8 cellular contexts compared by ENCODE assay signal in the genomic region with DNA sequence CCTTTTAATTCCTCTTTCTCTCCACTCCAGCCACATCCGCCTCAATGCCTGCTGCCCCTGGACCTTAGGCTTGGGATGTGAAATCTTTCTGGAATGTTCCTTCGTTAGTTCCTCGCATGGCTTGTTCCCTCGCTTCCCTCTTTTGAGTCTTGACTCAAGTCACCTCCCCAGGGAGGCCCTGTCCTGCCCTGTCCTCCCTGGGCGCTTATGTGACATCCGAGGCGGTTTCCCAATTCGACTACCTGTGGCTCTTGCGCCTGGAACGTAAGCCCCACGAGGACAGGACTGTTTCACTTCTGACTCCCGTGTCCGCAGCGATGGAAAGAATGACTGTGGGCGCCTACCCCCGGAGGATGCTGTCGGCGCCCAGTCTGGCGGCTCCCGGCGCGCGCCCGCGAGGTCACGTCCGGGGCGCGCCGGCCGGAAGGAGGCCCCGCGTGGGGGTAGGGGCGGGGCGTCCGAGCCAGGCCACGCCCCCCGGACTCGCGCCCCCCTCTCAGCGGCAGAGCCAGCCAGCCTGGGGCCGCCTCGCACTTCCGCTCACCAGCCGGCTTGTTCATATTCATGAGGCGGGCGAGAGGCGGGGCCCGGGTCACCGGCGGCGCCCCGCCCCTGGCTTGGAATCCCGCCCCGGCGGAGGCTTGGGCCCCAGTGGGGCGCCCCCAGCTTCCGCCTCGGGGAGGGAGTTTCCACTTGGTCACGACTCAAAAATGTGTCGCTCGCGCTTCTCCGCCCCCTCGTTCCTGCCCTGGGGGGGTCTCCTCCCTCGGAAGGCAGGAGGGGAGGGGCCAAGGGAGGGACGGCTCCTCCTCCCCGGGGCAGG. TPM values are rescaled to one million over a fixed set of nuclear protein-coding genes. Genes with fewer than 3 reads are reported as not detected.
DNase-seq lines count a peak whose midpoint lies in the region; ATAC-seq and TF ChIP-seq lines count a peak whose summit lies in the region.

No MANE protein-coding gene starts in this region.

- no peaks in the 10 kb centered on the region for H3K9me2 ChIP-seq in PC-9 (ENCODE audit: insufficient read depth)

- DNase-seq in COLO829 (ENCODE audit: low spot score) (peak; percentile 93), HT1080 (ENCODE audit: low read depth) (peak; percentile 94), PC-9 (peak; percentile 86 to 99), fibroblast of lung (ENCODE audit: low read depth in 2 of 2) (peak; percentile 92 to 93)
- DNase-seq in activated T-cell treated with anti-CD3 and anti-CD28 coated beads, Interleukin-2, amount 50 U/mL, for 72 hours = peak; percentile 98 to 99
- peak; percentile 90 to 98 (median 98) for DNase-seq in naive thymus-derived CD8-positive, alpha-beta T cell
- DNase-seq in stimulated activated naive B cell treated with anti-CD40 and anti-IgM and Interleukin-4, amounts not matched to agents 10 μg/mL and 1 μg/mL and 100 μg/mL, for 72 hours = peak; percentile 96

- H3K27me3 Mint-ChIP-seq in activated T-cell treated with anti-CD3 and anti-CD28 coated beads, Interleukin-2, amount 50 U/mL, for 72 hours (ENCODE audit: low read depth) = no peaks in the 10 kb centered on the region
- H3K27me3 Mint-ChIP-seq in naive thymus-derived CD8-positive, alpha-beta T cell = peaks cover 0 to under 1% (median 0%) of the 10 kb centered on the region in 5 donors
- no peaks in the 10 kb centered on the region for H3K27me3 Mint-ChIP-seq in stimulated activated naive B cell treated with anti-CD40 and anti-IgM and Interleukin-4, amounts not matched to agents 10 μg/mL and 1 μg/mL and 100 μg/mL, for 72 hours

- peaks cover 3 to 4% of the 10 kb centered on the region in 2 donors for H3K9me3 Mint-ChIP-seq in activated T-cell treated with anti-CD3 and anti-CD28 coated beads, Interleukin-2, amount 50 U/mL, for 72 hours
- H3K9me3 Mint-ChIP-seq in naive thymus-derived CD8-positive, alpha-beta T cell = no peaks in the 10 kb centered on the region
- H3K9me3 Mint-ChIP-seq in stimulated activated naive B cell treated with anti-CD40 and anti-IgM and Interleukin-4, amounts not matched to agents 10 μg/mL and 1 μg/mL and 100 μg/mL, for 72 hours = peaks cover 3 to 4% of the 10 kb centered on the region in 2 donors

- peak overlapping the region; percentile 94 for H2AFZ ChIP-seq in PC-9
- H2AFZ ChIP-seq in fibroblast of lung (ENCODE audit: low read length) = peak overlapping the region; percentile 64

- peaks cover 12% of the 10 kb centered on the region for H3K79me2 ChIP-seq in PC-9 (ENCODE audit: low read depth)
- H3K79me2 ChIP-seq in fibroblast of lung (ENCODE audit: control insufficient read depth, insufficient read depth, low read length) = no peaks in the 10 kb centered on the region

- BruUV-seq in PC-9 (replicated peaks; lab: Mats Ljungman, UMichigan) = TSS peak; percentile 66

- CTCF ChIA-PET in PC-9 (lab: Charles Lee) = interaction anchor here (0.7 to 1.0 kb wide), 3 partner anchors 9 to 17 kb away, joined by 3 to 18 read pairs (median 4); no protein-coding TSS in a partner anchor

- H3K4me3 Mint-ChIP-seq in activated T-cell treated with anti-CD3 and anti-CD28 coated beads, Interleukin-2, amount 50 U/mL, for 72 hours = peak overlapping the region; percentile 93 to 98
- H3K4me3 Mint-ChIP-seq in naive thymus-derived CD8-positive, alpha-beta T cell = peak overlapping the region; percentile 88 to 95 (median 92)
- H3K4me3 Mint-ChIP-seq in stimulated activated naive B cell treated with anti-CD40 and anti-IgM and Interleukin-4, amounts not matched to agents 10 μg/mL and 1 μg/mL and 100 μg/mL, for 72 hours = peak overlapping the region; percentile 80 to 95

- peaks cover 4 to 5% of the 10 kb centered on the region in 2 donors for H3K36me3 Mint-ChIP-seq in activated T-cell treated with anti-CD3 and anti-CD28 coated beads, Interleukin-2, amount 50 U/mL, for 72 hours (ENCODE audit: insufficient read depth in 2 of 2)
- no peaks in the 10 kb centered on the region for H3K36me3 Mint-ChIP-seq in naive thymus-derived CD8-positive, alpha-beta T cell
- peaks cover 12 to 24% of the 10 kb centered on the region in 2 donors for H3K36me3 Mint-ChIP-seq in stimulated activated naive B cell treated with anti-CD40 and anti-IgM and Interleukin-4, amounts not matched to agents 10 μg/mL and 1 μg/mL and 100 μg/mL, for 72 hours

- H3K36me3 ChIP-seq in PC-9 (ENCODE audit: low read depth) (no peaks in the 10 kb centered on the region), fibroblast of lung (ENCODE audit: control insufficient read depth, insufficient read depth, low read length) (no peaks in the 10 kb centered on the region)

- H3K9ac ChIP-seq in fibroblast of lung (ENCODE audit: insufficient read depth, low read length) = peak overlapping the region; percentile 45

- peak; percentile 86 for ATAC-seq in GM21367 (IDR thresholded peaks at IDR 0.05; ENCODE audit: unreplicated experiment)
- peak; percentile 93 to 94 for ATAC-seq in activated T-cell treated with anti-CD3 and anti-CD28 coated beads, Interleukin-2, amount 50 U/mL, for 72 hours (replicated peaks in 1 of 2)
- ATAC-seq in naive thymus-derived CD8-positive, alpha-beta T cell = peak; percentile 89 to 92
- ATAC-seq in stimulated activated naive B cell treated with anti-CD40 and anti-IgM and Interleukin-4, amounts not matched to agents 10 μg/mL and 1 μg/mL and 100 μg/mL, for 72 hours (replicated peaks) = peak; percentile 90 to 95

- no peak for TF ChIP-seq CTCF in PC-9 (conservative IDR thresholded peaks at IDR 0.05)
- TF ChIP-seq CTCF in fibroblast of lung (conservative IDR thresholded peaks at IDR 0.05 in 1 of 2, IDR thresholded peaks at IDR 0.05 in 1 of 2; ENCODE audit: low read depth in 1 of 2, low read length in 2 of 2) = no peak

- POLR2A ChIA-PET in PC-9 (lab: Charles Lee; ENCODE audit: unreplicated experiment) = interaction anchor here (0.6 to 0.7 kb wide), 2 partner anchors 33 to 69 kb away, joined by 3 to 6 read pairs; no protein-coding TSS in a partner anchor
- POLR2A ChIA-PET in naive thymus-derived CD8-positive, alpha-beta T cell (lab: Charles Lee) = interaction anchor here (1.4 to 5.1 kb wide), 6 partner anchors 9 to 53 kb away, joined by 4 to 31 read pairs (median 6); partner anchors contain the start of genes GLIS2 and TFAP4

- H4K20me1 ChIP-seq in PC-9 (ENCODE audit: insufficient read depth) (no peaks in the 10 kb centered on the region), fibroblast of lung (ENCODE audit: control insufficient read depth, extremely low read depth, insufficient read depth, low read length) (no peaks in the 10 kb centered on the region)

- H3K4me1 ChIP-seq in PC-9 (replicated peaks; ENCODE audit: insufficient read depth) (peaks cover 26% of the 10 kb centered on the region), fibroblast of lung (ENCODE audit: control insufficient read depth, extremely low read depth, insufficient read depth, low read length) (peaks cover 2% of the 10 kb centered on the region)

- peak overlapping the region; percentile 96 for H3K27ac Mint-ChIP-seq in activated T-cell treated with anti-CD3 and anti-CD28 coated beads, Interleukin-2, amount 50 U/mL, for 72 hours
- peak overlapping the region; percentile 93 to 99 (median 96) for H3K27ac Mint-ChIP-seq in naive thymus-derived CD8-positive, alpha-beta T cell
- peak overlapping the region; percentile 99 for H3K27ac Mint-ChIP-seq in stimulated activated naive B cell treated with anti-CD40 and anti-IgM and Interleukin-4, amounts not matched to agents 10 μg/mL and 1 μg/mL and 100 μg/mL, for 72 hours

- H3F3A ChIP-seq in PC-9 (ENCODE audit: insufficient read depth, low read depth) = peaks cover 31% of the 10 kb centered on the region; the same call in 1 of the 2 replicates

- intact Hi-C loops in PC-9 (cut with micrococcal nuclease; ENCODE audit: unreplicated experiment) = loop anchor here (1.0 to 2.0 kb wide), 4 partner anchors 8 to 86 kb away; no protein-coding TSS in a partner anchor

- H3K27me3 ChIP-seq in PC-9 (ENCODE audit: insufficient read depth, low read depth) (no peaks in the 10 kb centered on the region), fibroblast of lung (ENCODE audit: control insufficient read depth, insufficient read depth, low read length) (no peaks in the 10 kb centered on the region)

- H3K9me3 ChIP-seq in PC-9 (ENCODE audit: insufficient read depth, low read depth) = no peaks in the 10 kb centered on the region
- no peaks in the 10 kb centered on the region for H3K9me3 ChIP-seq in fibroblast of lung (ENCODE audit: control insufficient read depth, insufficient read depth, low read depth, low read length)

- H3K4me3 ChIP-seq in PC-9 (peak overlapping the region; percentile 87), fibroblast of lung (replicated peaks in 1 of 4; ENCODE audit: control extremely low read depth in 1 of 4, insufficient read depth in 1 of 4, low read depth in 3 of 4, low read length in 4 of 4) (peak overlapping the region; percentile 45 to 60 (median 58))

- peak overlapping the region; percentile 92 for H3K4me2 ChIP-seq in PC-9
- peak overlapping the region; percentile 68 for H3K4me2 ChIP-seq in fibroblast of lung (ENCODE audit: extremely low read depth, insufficient read depth, low read length)

- peak overlapping the region; percentile 26; the same call in 1 of the 2 replicates for H3K27ac ChIP-seq in PC-9
- H3K27ac ChIP-seq in fibroblast of lung (ENCODE audit: insufficient read depth, low read length) = peak overlapping the region; percentile 82

- H3K4me1 Mint-ChIP-seq in activated T-cell treated with anti-CD3 and anti-CD28 coated beads, Interleukin-2, amount 50 U/mL, for 72 hours (ENCODE audit: low read depth) = peaks cover 40% of the 10 kb centered on the region
- peaks cover 11 to 35% (median 28%) of the 10 kb centered on the region in 4 donors for H3K4me1 Mint-ChIP-seq in naive thymus-derived CD8-positive, alpha-beta T cell
- peaks cover 25 to 28% of the 10 kb centered on the region in 2 donors for H3K4me1 Mint-ChIP-seq in stimulated activated naive B cell treated with anti-CD40 and anti-IgM and Interleukin-4, amounts not matched to agents 10 μg/mL and 1 μg/mL and 100 μg/mL, for 72 hours

RNA-seq across cellular contexts. Expression of gene GLIS2, which starts 8.4 kb away (rescaled TPM):
- total RNA-seq in HT1080 (2014; rRNA removed; shearing (Covaris generic)) = 0.84 and 2.8 TPM in 2 replicates
- polyA plus RNA-seq in HT1080 (2015; cell fraction: cytosol; rRNA removed) = 8.6 and 9.5 TPM in 2 replicates
- polyA plus RNA-seq in HT1080 (2015; cell fraction: nucleus; rRNA removed) = 6.5 and 7.0 TPM in 2 replicates
- total RNA-seq in PC-9 (2021) = 44.2 and 48.3 TPM in 2 replicates
- 1 to 10 TPM; 1.3 to 1.7 TPM for total RNA-seq in activated T-cell treated with anti-CD3 and anti-CD28 coated beads, Interleukin-2, amount 50 U/mL, for 72 hours
- 2.6 and 4.0 TPM in 2 replicates for total RNA-seq in fibroblast of lung
- 5.6 and 6.0 TPM in 2 replicates for polyA plus RNA-seq in fibroblast of lung
- polyA plus RNA-seq in fibroblast of lung (2012) = 18.6 and 23.8 TPM in 2 replicates
- 23.4 and 23.6 TPM in 2 replicates for polyA minus RNA-seq in fibroblast of lung (ENCODE audit: low replicate concordance)
- under 1 TPM in 1 of 2 experiments, not detected in 1; 0.10 TPM for total RNA-seq in naive thymus-derived CD8-positive, alpha-beta T cell
- not detected for polyA plus RNA-seq in naive thymus-derived CD8-positive, alpha-beta T cell

RNA-seq across cellular contexts. Expression of gene TFAP4, which starts 34.6 kb away (rescaled TPM):
- total RNA-seq in HT1080 (2014; rRNA removed; shearing (Covaris generic)) = 25.3 and 35.3 TPM in 2 replicates
- polyA plus RNA-seq in HT1080 (2015; cell fraction: cytosol; rRNA removed) = 20.2 and 22.7 TPM in 2 replicates
- 25.4 and 27.0 TPM in 2 replicates for polyA plus RNA-seq in HT1080 (2015; cell fraction: nucleus; rRNA removed)
- total RNA-seq in PC-9 (2021) = 25.0 and 34.8 TPM in 2 replicates
- total RNA-seq in activated T-cell treated with anti-CD3 and anti-CD28 coated beads, Interleukin-2, amount 50 U/mL, for 72 hours = 10 to 100 TPM; 17.8 to 27.2 TPM
- total RNA-seq in fibroblast of lung = 8.2 and 8.9 TPM in 2 replicates
- 3.5 and 6.6 TPM in 2 replicates for polyA plus RNA-seq in fibroblast of lung
- 6.8 and 9.5 TPM in 2 replicates for polyA plus RNA-seq in fibroblast of lung (2012)
- 7.0 and 9.8 TPM in 2 replicates for polyA minus RNA-seq in fibroblast of lung (ENCODE audit: low replicate concordance)
- 10 to 100 TPM; 32.6 to 39.8 TPM for total RNA-seq in naive thymus-derived CD8-positive, alpha-beta T cell
- polyA plus RNA-seq in naive thymus-derived CD8-positive, alpha-beta T cell = 1 to 10 TPM in 2 of 3 donors, under 1 TPM in 1; 0.84 to 3.0 (median 1.3) TPM

RNA-seq across cellular contexts. Expression of gene PAM16, which starts 43.7 kb away (rescaled TPM):
- 77.8 and 107 TPM in 2 replicates for total RNA-seq in HT1080 (2014; rRNA removed; shearing (Covaris generic))
- 57.7 and 71.4 TPM in 2 replicates for polyA plus RNA-seq in HT1080 (2015; cell fraction: cytosol; rRNA removed)
- 21.2 and 31.8 TPM in 2 replicates for polyA plus RNA-seq in HT1080 (2015; cell fraction: nucleus; rRNA removed)
- total RNA-seq in PC-9 (2021) = 95.9 and 110 TPM in 2 replicates
- total RNA-seq in activated T-cell treated with anti-CD3 and anti-CD28 coated beads, Interleukin-2, amount 50 U/mL, for 72 hours = 10 to 100 TPM; 46.6 to 48.2 TPM
- total RNA-seq in fibroblast of lung = 24.4 and 34.3 TPM in 2 replicates
- 14.8 and 19.9 TPM in 2 replicates for polyA plus RNA-seq in fibroblast of lung
- 28.6 and 37.1 TPM in 2 replicates for polyA plus RNA-seq in fibroblast of lung (2012)
- 9.2 and 9.5 TPM in 2 replicates for polyA minus RNA-seq in fibroblast of lung (ENCODE audit: low replicate concordance)
- total RNA-seq in naive thymus-derived CD8-positive, alpha-beta T cell = 10 to 100 TPM; 40.9 to 46.1 TPM
- 10 to 100 TPM; 33.6 to 44.4 (median 39.3) TPM for polyA plus RNA-seq in naive thymus-derived CD8-positive, alpha-beta T cell

Comparison
In these comparisons a context has a peak if more than half of its experiments do, and no peak if none do; other contexts are left out.
1. Peak in every context shown above with its lines: DNase-seq, ATAC-seq, H3K4me3 ChIP-seq and H3K27ac ChIP-seq.